8 cellular contexts compared by ENCODE assay signal in genomic region chr14:23068792-23069412, GRCh38. TPM values are rescaled to one million over a fixed set of nuclear protein-coding genes. Genes with fewer than 3 reads are reported as not detected.
DNase-seq lines count a peak whose midpoint lies in the region; ATAC-seq and TF ChIP-seq lines count a peak whose summit lies in the region.

No MANE protein-coding gene starts in this region.

- H3K4me1 ChIP-seq in tibial nerve, result peaks cover 0 to 45% (median 22%) of the 10 kb centered on the region in 4 donors

- peak overlapping the region in 1 of 4 donors; percentile 17 for H3K27ac ChIP-seq in tibial nerve

- DNase-seq in Ammon's horn (ENCODE audit: low spot score), result peak; percentile 94
- DNase-seq in Jurkat, Clone E6-1 (ENCODE audit: low read depth, low spot score), result peak; percentile 87
- peak; percentile 59 for DNase-seq in activated T-cell treated with anti-CD3 and anti-CD28 coated beads for 4 hours
- peak; percentile 96 for DNase-seq in fibroblast of the aortic adventitia (ENCODE audit: low read depth)
- DNase-seq in omental fat pad (ENCODE audit: low spot score), result peak; percentile 58
- peak; percentile 53 to 89 for DNase-seq in tibial nerve (ENCODE audit: low spot score in 2 of 2)
- DNase-seq in NCI-H748 treated with DMSO at 0.1 percent for 48 hours (lab: John Stamatoyannopoulos, UW), result no peak

- no peak for TF ChIP-seq POLR2A in tibial nerve (IDR thresholded peaks at IDR 0.05)

- H3K27me3 ChIP-seq in tibial nerve, result no peaks in the 10 kb centered on the region

- 27 to 29% methylated on average over 8 of the region's 8 CpGs for WGBS in tibial nerve, 2 donors

- peak; percentile 63 for ATAC-seq in GM19467 (IDR thresholded peaks at IDR 0.05; ENCODE audit: unreplicated experiment)
- ATAC-seq in omental fat pad (ENCODE audit: low FRiP score), result peak; percentile 85

- no peak overlapping the region for H3K4me3 ChIP-seq in Jurkat, Clone E6-1 (ENCODE audit: low read length)
- H3K4me3 ChIP-seq in fibroblast of the aortic adventitia (ENCODE audit: low read depth, low read length) (peak overlapping the region; percentile 38), tibial nerve (no peak overlapping the region)

- H3K36me3 ChIP-seq in tibial nerve, result peaks cover 5 to 67% (median 21%) of the 10 kb centered on the region in 3 donors

- TF ChIP-seq CTCF in fibroblast of the aortic adventitia (IDR thresholded peaks at IDR 0.05; ENCODE audit: insufficient read depth, low read length), result peak; percentile 98
- TF ChIP-seq CTCF in omental fat pad (IDR thresholded peaks at IDR 0.05), result peak in 2 of 3 donors; percentile 68 to 89
- peak; percentile 93 to 97 (median 95) for TF ChIP-seq CTCF in tibial nerve (IDR thresholded peaks at IDR 0.05)

- no peaks in the 10 kb centered on the region for H3K9me3 ChIP-seq in tibial nerve

- TF ChIP-seq EP300 in tibial nerve (IDR thresholded peaks at IDR 0.05), result no peak

RNA-seq across cellular contexts. Expression of gene CDH24, which starts 11.6 kb away (rescaled TPM):
- polyA plus RNA-seq in Jurkat, Clone E6-1 (2012; ENCODE audit: insufficient read depth, insufficient read length), result 12.6 TPM
- total RNA-seq in fibroblast of the aortic adventitia (ENCODE audit: low replicate concordance) (2.4 and 3.7 TPM in 2 replicates), omental fat pad (1 to 10 TPM; 1.6 to 4.9 (median 1.8) TPM), tibial nerve (10 to 100 TPM in 1 of 4 donors, 1 to 10 TPM in 3; 3.9 to 11.1 (median 6.0) TPM)

RNA-seq across cellular contexts. Expression of gene ACIN1, which starts 26.0 kb away (rescaled TPM):
- 217 TPM for polyA plus RNA-seq in Jurkat, Clone E6-1 (2012; ENCODE audit: insufficient read depth, insufficient read length)
- total RNA-seq in fibroblast of the aortic adventitia (ENCODE audit: low replicate concordance) (91.8 and 97.0 TPM in 2 replicates), omental fat pad (100 to 1,000 TPM in 3 of 4 donors, 10 to 100 TPM in 1; 85.6 to 143 (median 120) TPM), tibial nerve (100 to 1,000 TPM in 3 of 4 donors, 10 to 100 TPM in 1; 96.5 to 143 (median 108) TPM)

RNA-seq across cellular contexts. Expression of gene C14orf119, which starts 26.4 kb away (rescaled TPM):
- 113 TPM for polyA plus RNA-seq in Jurkat, Clone E6-1 (2012; ENCODE audit: insufficient read depth, insufficient read length)
- total RNA-seq in fibroblast of the aortic adventitia (ENCODE audit: low replicate concordance), result 13.0 and 60.2 TPM in 2 replicates
- total RNA-seq in omental fat pad, result 10 to 100 TPM; 39.2 to 46.7 (median 43.6) TPM
- 10 to 100 TPM; 15.5 to 35.1 (median 21.7) TPM for total RNA-seq in tibial nerve

RNA-seq across cellular contexts. Expression of gene PSMB11, which starts 26.9 kb away (rescaled TPM):
- not detected for polyA plus RNA-seq in Jurkat, Clone E6-1 (2012; ENCODE audit: insufficient read depth, insufficient read length)
- total RNA-seq in fibroblast of the aortic adventitia (ENCODE audit: low replicate concordance) (not detected in 2 replicates), omental fat pad (not detected), tibial nerve (not detected)

RNA-seq across cellular contexts. Expression of gene PSMB5, which starts 34.2 kb away (rescaled TPM):
- polyA plus RNA-seq in Jurkat, Clone E6-1 (2012; ENCODE audit: insufficient read depth, insufficient read length), result 319 TPM
- total RNA-seq in fibroblast of the aortic adventitia (ENCODE audit: low replicate concordance), result 164 and 176 TPM in 2 replicates
- total RNA-seq in omental fat pad, result 100 to 1,000 TPM; 126 to 150 (median 129) TPM
- 100 to 1,000 TPM in 3 of 4 donors, 10 to 100 TPM in 1; 90.2 to 154 (median 113) TPM for total RNA-seq in tibial nerve
